Comparison of ENCODE assay signal across 12 cellular contexts in genomic region chr10:83545901-83546391, GRCh38.
A peak's percentile ranks its signal among the peaks of the same experiment; 100 is the strongest.
DNase-seq lines count a peak whose midpoint lies in the region; ATAC-seq, FAIRE-seq and TF ChIP-seq lines count a peak whose summit lies in the region.
"Had no signal": no experiment of that assay in that cellular context is flagged by ENCODE, and none has a peak within 500 bp of the region (broad histone marks: within the 10 kb centered on the region; RNA-seq: fewer than 3 reads in every experiment).

No MANE protein-coding gene starts in this region.

- H3K18ac ChIP-seq in H9 (ENCODE audit: insufficient read length, low read depth, low read length) (no peak overlapping the region), mesendoderm (ENCODE audit: low read length) (peak overlapping the region; percentile 68)

- peaks cover 20 to 24% of the 10 kb centered on the region in 2 experiments for H3K4me1 Mint-ChIP-seq in H9
- H3K4me1 Mint-ChIP-seq in CD4-positive, alpha-beta T cell (ENCODE audit: low read depth) = no peaks in the 10 kb centered on the region
- H3K4me1 Mint-ChIP-seq: activated CD4-positive, alpha-beta T cell treated with anti-CD3 and anti-CD28 coated beads for 36 hours had no signal

- H3K27ac ChIP-seq in H9 (ENCODE audit: insufficient read length, low read depth, low read length) = no peak overlapping the region
- H3K27ac ChIP-seq in mesendoderm (ENCODE audit: low read depth, low read length) = no peak overlapping the region
- no peak overlapping the region for H3K27ac ChIP-seq in CD4-positive, alpha-beta T cell (ENCODE audit: low read depth, low read length)

- no peaks in the 10 kb centered on the region for H3K36me3 Mint-ChIP-seq in H9 (ENCODE audit: insufficient read depth in 1 of 3, low read depth in 3 of 3)
- no peaks in the 10 kb centered on the region for H3K36me3 Mint-ChIP-seq in CD4-positive, alpha-beta T cell (ENCODE audit: low read depth)

- no peak for FAIRE-seq in D721Med (lab: Jason Lieb, UNC)
- FAIRE-seq: kidney had no signal

- H2BK5ac ChIP-seq in H9 (ENCODE audit: insufficient read length, low read length) (no peak overlapping the region), mesendoderm (ENCODE audit: low read length) (no peak overlapping the region)

- H3K4ac ChIP-seq in H9 (ENCODE audit: low read depth, low read length) (no peak overlapping the region), mesendoderm (ENCODE audit: low read depth, low read length) (no peak overlapping the region)

- no peak overlapping the region for H3K4me3 Mint-ChIP-seq in H9
- H3K4me3 Mint-ChIP-seq in CD4-positive, alpha-beta T cell = no peak overlapping the region
- H3K4me3 Mint-ChIP-seq: activated CD4-positive, alpha-beta T cell treated with anti-CD3 and anti-CD28 coated beads for 36 hours had no signal

- no peaks in the 10 kb centered on the region for H3K9me3 Mint-ChIP-seq in H9
- peaks cover 2% of the 10 kb centered on the region for H3K9me3 Mint-ChIP-seq in CD4-positive, alpha-beta T cell

- H3K4me1 ChIP-seq in H9 (ENCODE audit: insufficient read depth, low read length) (no peaks in the 10 kb centered on the region; the same call in 1 of the 2 replicates), mesendoderm (ENCODE audit: control insufficient read depth, low read depth, low read length) (no peaks in the 10 kb centered on the region)

- H3K14ac ChIP-seq in H9 (ENCODE audit: insufficient read depth, low read length) = no peak overlapping the region

- WGBS in H9 (ENCODE audit: extremely low coverage, insufficient read length, low lambda C conversion rate) = no CpG with 5 or more reads among the region's 4 CpGs
- WGBS in mesendoderm (ENCODE audit: extremely low coverage, insufficient coverage, low lambda C conversion rate) = no CpG with 5 or more reads among the region's 4 CpGs

- DNase-seq in GM06990 (ENCODE audit: extremely low read depth, insufficient read length) (peak; percentile 22), H9 (no peak), astrocyte of the spinal cord (ENCODE audit: low read depth, low spot score) (peak; percentile 6), mesendoderm (peak; percentile 79), DMS153 (lab: John Stamatoyannopoulos, UW) (no peak), HK-2 (ENCODE audit: unreplicated experiment) (no peak), D721Med (ENCODE audit: insufficient read length, low spot score) (no peak)
- DNase-seq in CD4-positive, alpha-beta T cell = no peak
- DNase-seq: activated CD4-positive, alpha-beta T cell treated with anti-CD3 and anti-CD28 coated beads for 36 hours; activated gamma-delta T cell treated with Interleukin-2 at 50 U/mL for 16 hours; kidney; NK-92 treated with Interleukin-12 subunit alpha and Interleukin-12 subunit beta, amount 100 ng/mL, for 24 hours had no signal

- H3K23ac ChIP-seq in H9 (ENCODE audit: insufficient read length, low read depth, low read length) (no peak overlapping the region), mesendoderm (ENCODE audit: low read length) (no peak overlapping the region)

- no peaks in the 10 kb centered on the region for H3K23me2 ChIP-seq in H9 (ENCODE audit: insufficient read length, low read depth, low read length, poor library complexity, severe bottlenecking)

- H4K5ac ChIP-seq in H9 (ENCODE audit: insufficient read length, low read depth, low read length) (no peak overlapping the region), mesendoderm (ENCODE audit: low read length) (no peak overlapping the region)

- H3K4me3 ChIP-seq in GM06990 (replicated peaks; ENCODE audit: low read depth, low read length) (peak overlapping the region; percentile 17), astrocyte of the spinal cord (ENCODE audit: low read depth, low read length) (no peak overlapping the region), mesendoderm (ENCODE audit: low read length) (no peak overlapping the region)

- no peak overlapping the region for H3K4me2 ChIP-seq in H9 (ENCODE audit: insufficient read depth, insufficient read length, low read length)
- H3K4me2 ChIP-seq in mesendoderm (ENCODE audit: low read length) = no peak overlapping the region

- no peak overlapping the region; a peak in 1 of 7 replicates for H3K27ac Mint-ChIP-seq in H9
- no peak overlapping the region for H3K27ac Mint-ChIP-seq in CD4-positive, alpha-beta T cell
- H3K27ac Mint-ChIP-seq: activated CD4-positive, alpha-beta T cell treated with anti-CD3 and anti-CD28 coated beads for 36 hours had no signal

- POLR2A ChIA-PET in CD4-positive, alpha-beta T cell (lab: Charles Lee) = no interaction called here

- H2BK20ac ChIP-seq in H9 (ENCODE audit: low read depth, low read length, poor library complexity, severe bottlenecking) = no peak overlapping the region

- ATAC-seq in CD4-positive, alpha-beta T cell (ENCODE audit: poor library complexity) = no peak
- ATAC-seq: activated CD4-positive, alpha-beta T cell treated with anti-CD3 and anti-CD28 coated beads for 36 hours had no signal

- H3K9ac ChIP-seq in H9 (ENCODE audit: extremely low read depth, insufficient read length, low read length) (no peak overlapping the region), mesendoderm (ENCODE audit: low read length) (no peak overlapping the region)

- no peak overlapping the region for H3T11ph ChIP-seq in H9 (ENCODE audit: low read length)

- H3K79me1 ChIP-seq in H9 (ENCODE audit: insufficient read depth, low read depth, low read length, poor library complexity, severe bottlenecking) (no peaks in the 10 kb centered on the region), mesendoderm (ENCODE audit: low read length) (no peaks in the 10 kb centered on the region)

- H2BK120ac ChIP-seq in H9 (ENCODE audit: low read depth, low read length, poor library complexity, severe bottlenecking) = no peak overlapping the region
- no peak overlapping the region for H2BK120ac ChIP-seq in mesendoderm (ENCODE audit: low read depth, low read length)

- H3K27me3 Mint-ChIP-seq in H9 (ENCODE audit: low read depth) = no peaks in the 10 kb centered on the region
- no peaks in the 10 kb centered on the region for H3K27me3 Mint-ChIP-seq in CD4-positive, alpha-beta T cell
- H3K27me3 Mint-ChIP-seq: activated CD4-positive, alpha-beta T cell treated with anti-CD3 and anti-CD28 coated beads for 36 hours had no signal

- H2BK15ac ChIP-seq in H9 (ENCODE audit: low read depth, low read length) = no peak overlapping the region
- no peak overlapping the region for H2BK15ac ChIP-seq in mesendoderm (replicated peaks; ENCODE audit: low read depth)

- H3K56ac ChIP-seq in H9 (ENCODE audit: insufficient read length, low read depth, low read length) = no peak overlapping the region
- no peak overlapping the region for H3K56ac ChIP-seq in mesendoderm (ENCODE audit: low read length)

- H3K9me3 ChIP-seq in H9 (ENCODE audit: control insufficient read depth, low read depth, low read length) = no peaks in the 10 kb centered on the region
- no peaks in the 10 kb centered on the region for H3K9me3 ChIP-seq in CD4-positive, alpha-beta T cell (ENCODE audit: control insufficient read depth, low read length)

- peak overlapping the region; percentile 32 for H2AFZ ChIP-seq in H9 (ENCODE audit: low read length)

- no peaks in the 10 kb centered on the region for H3K27me3 ChIP-seq in GM06990 (replicated peaks; ENCODE audit: control insufficient read depth, insufficient read depth, low read length)
- no peaks in the 10 kb centered on the region for H3K27me3 ChIP-seq in H9 (ENCODE audit: insufficient read depth, low read length)
- H3K27me3 ChIP-seq in mesendoderm (ENCODE audit: insufficient read depth, low read length, poor library complexity) = no peaks in the 10 kb centered on the region
- no peaks in the 10 kb centered on the region for H3K27me3 ChIP-seq in CD4-positive, alpha-beta T cell (ENCODE audit: control insufficient read depth, insufficient read depth, low read length)

- no peaks in the 10 kb centered on the region for H3K36me3 ChIP-seq in GM06990 (ENCODE audit: control insufficient read depth, insufficient read depth, low read length)
- no peaks in the 10 kb centered on the region for H3K36me3 ChIP-seq in mesendoderm (ENCODE audit: control insufficient read depth, insufficient read depth, low read length)

- no peak overlapping the region for H2BK12ac ChIP-seq in H9 (ENCODE audit: insufficient read length, low read depth, low read length)

- H4K8ac ChIP-seq in H9 (replicated peaks; ENCODE audit: insufficient read length, low read depth, low read length) (no peak overlapping the region), mesendoderm (ENCODE audit: low read depth, low read length) (no peak overlapping the region)

- in situ Hi-C loops in astrocyte of the spinal cord (cut with HindIII; ENCODE audit: low sequenced_read_pairs) = no loop called here

- H3K79me2 ChIP-seq in H9 (ENCODE audit: insufficient read depth, low read length) (no peaks in the 10 kb centered on the region), mesendoderm (ENCODE audit: control insufficient read depth, insufficient read depth, low read length) (no peaks in the 10 kb centered on the region)

- H4K20me1 ChIP-seq in H9 (ENCODE audit: control insufficient read depth, insufficient read depth, insufficient read length) = no peaks in the 10 kb centered on the region

- H2AK5ac ChIP-seq in H9 (ENCODE audit: insufficient read length, low read length) (no peak overlapping the region), mesendoderm (ENCODE audit: low read length) (no peak overlapping the region)

- TF ChIP-seq CTCF in GM06990 (IDR thresholded peaks at IDR 0.05; ENCODE audit: insufficient read depth, low read length, poor library complexity, severe bottlenecking) (no peak), H9 (conservative IDR thresholded peaks at IDR 0.05) (no peak), astrocyte of the spinal cord (IDR thresholded peaks at IDR 0.05; ENCODE audit: low read depth, low read length) (no peak), D721Med (IDR thresholded peaks at IDR 0.05; ENCODE audit: insufficient read depth, missing control alignments) (no peak)
- no peak for TF ChIP-seq CTCF in CD4-positive, alpha-beta T cell (IDR thresholded peaks at IDR 0.05)

- CTCF ChIA-PET in CD4-positive, alpha-beta T cell (lab: Charles Lee) = no interaction called here

- H4K91ac ChIP-seq in H9 (ENCODE audit: insufficient read length, low read depth, low read length) = no peak overlapping the region

- intact Hi-C loops in CD4-positive, alpha-beta T cell (cut with DNase I, micrococcal nuclease) = no loop called here

Comparison
In these comparisons a context has a peak if more than half of its experiments do, and no peak if none do; other contexts are left out.
1. DNase-seq: peak in GM06990 (single experiment), astrocyte of the spinal cord (single experiment) and mesendoderm (single experiment); none in H9 (single experiment), DMS153 (single experiment), CD4-positive, alpha-beta T cell (0 of 10), HK-2 (single experiment) and D721Med (single experiment).